Comparison of ENCODE assay signal across 2 cellular contexts in the genomic region with DNA sequence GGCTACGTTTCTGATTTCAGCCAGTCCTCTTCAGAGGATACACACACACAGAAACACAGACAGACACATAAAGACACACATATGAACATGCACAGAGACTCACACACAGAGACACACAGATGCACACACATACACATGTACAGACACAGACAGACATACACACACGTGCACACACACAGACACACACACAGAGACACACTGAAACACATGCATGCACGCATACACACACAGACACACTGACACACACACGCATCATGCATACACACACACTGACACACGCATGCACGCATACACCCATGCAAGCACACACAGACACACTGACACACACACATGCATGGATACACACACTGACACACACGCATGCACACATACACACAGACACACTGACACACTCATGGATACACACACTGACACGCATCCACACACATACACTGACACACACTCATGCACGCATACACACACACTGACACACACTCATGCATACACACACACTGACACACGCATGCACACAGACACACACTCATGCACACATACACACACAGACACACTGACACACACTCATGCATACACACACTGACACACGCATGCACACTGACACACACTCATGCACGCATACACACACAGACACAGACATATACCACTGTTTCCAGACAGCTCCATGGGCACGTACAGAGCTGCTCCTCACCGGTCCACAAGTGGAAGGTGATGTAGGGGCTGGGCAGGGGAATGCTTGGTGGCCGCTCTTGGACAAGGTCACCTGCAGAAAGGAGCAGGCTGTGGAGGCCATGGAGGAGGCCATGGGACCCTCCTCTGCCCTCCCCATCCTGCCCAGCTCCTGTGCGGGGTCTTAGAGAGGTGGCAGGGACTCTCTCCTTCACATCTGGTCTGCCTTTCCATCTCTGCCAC.
TF ChIP-seq lines count a peak whose summit lies in the region.

No MANE protein-coding gene starts in this region.

TF ChIP-seq in IMR-90, 13 proteins besides CTCF, POLR2A, EP300 and RAD21:
- TF ChIP-seq FOS (IDR thresholded peaks at IDR 0.05; ENCODE audit: low read depth, low read length) (no peak), MAFK (IDR thresholded peaks at IDR 0.05; ENCODE audit: low read depth, low read length) (no peak), RCOR1 (IDR thresholded peaks at IDR 0.05; ENCODE audit: insufficient replicate concordance, low read length) (no peak), RFX5 (IDR thresholded peaks at IDR 0.05; ENCODE audit: low read depth, low read length) (no peak), MAZ (IDR thresholded peaks at IDR 0.05; ENCODE audit: borderline replicate concordance, low read depth, low read length) (no peak), SMC3 (IDR thresholded peaks at IDR 0.05; ENCODE audit: low read depth, low read length) (no peak), CHD1 (IDR thresholded peaks at IDR 0.05; ENCODE audit: low read depth, low read length) (no peak), BHLHE40 (IDR thresholded peaks at IDR 0.05; ENCODE audit: low read depth, low read length) (no peak), MXI1 (IDR thresholded peaks at IDR 0.05; ENCODE audit: borderline replicate concordance, low read depth, low read length) (no peak), NFE2L2 (IDR thresholded peaks at IDR 0.05; ENCODE audit: low read depth, low read length) (no peak)
- TF ChIP-seq, protein P1, sequence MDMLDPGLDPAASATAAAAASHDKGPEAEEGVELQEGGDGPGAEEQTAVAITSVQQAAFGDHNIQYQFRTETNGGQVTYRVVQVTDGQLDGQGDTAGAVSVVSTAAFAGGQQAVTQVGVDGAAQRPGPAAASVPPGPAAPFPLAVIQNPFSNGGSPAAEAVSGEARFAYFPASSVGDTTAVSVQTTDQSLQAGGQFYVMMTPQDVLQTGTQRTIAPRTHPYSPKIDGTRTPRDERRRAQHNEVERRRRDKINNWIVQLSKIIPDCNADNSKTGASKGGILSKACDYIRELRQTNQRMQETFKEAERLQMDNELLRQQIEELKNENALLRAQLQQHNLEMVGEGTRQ (IDR thresholded peaks at IDR 0.05; ENCODE audit: low read depth, low read length), result no peak
- TF ChIP-seq, protein P2, sequence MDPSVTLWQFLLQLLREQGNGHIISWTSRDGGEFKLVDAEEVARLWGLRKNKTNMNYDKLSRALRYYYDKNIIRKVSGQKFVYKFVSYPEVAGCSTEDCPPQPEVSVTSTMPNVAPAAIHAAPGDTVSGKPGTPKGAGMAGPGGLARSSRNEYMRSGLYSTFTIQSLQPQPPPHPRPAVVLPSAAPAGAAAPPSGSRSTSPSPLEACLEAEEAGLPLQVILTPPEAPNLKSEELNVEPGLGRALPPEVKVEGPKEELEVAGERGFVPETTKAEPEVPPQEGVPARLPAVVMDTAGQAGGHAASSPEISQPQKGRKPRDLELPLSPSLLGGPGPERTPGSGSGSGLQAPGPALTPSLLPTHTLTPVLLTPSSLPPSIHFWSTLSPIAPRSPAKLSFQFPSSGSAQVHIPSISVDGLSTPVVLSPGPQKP (IDR thresholded peaks at IDR 0.05; ENCODE audit: borderline replicate concordance, low read depth, low read length), result no peak

TF ChIP-seq in H1, 55 proteins besides CTCF, POLR2A, EP300 and RAD21:
- TF ChIP-seq SIRT6 (IDR thresholded peaks at IDR 0.05; ENCODE audit: low read length), result no peak
- no peak for TF ChIP-seq TCF12 (IDR thresholded peaks at IDR 0.05; ENCODE audit: low read depth, low read length)
- no peak for TF ChIP-seq FOSL1 (IDR thresholded peaks at IDR 0.05; ENCODE audit: insufficient read depth, low read depth, low read length)
- TF ChIP-seq ZNF274 (IDR thresholded peaks at IDR 0.05; ENCODE audit: borderline replicate concordance, extremely low read depth, low read length), result no peak
- TF ChIP-seq SIX5 (IDR thresholded peaks at IDR 0.05; ENCODE audit: low read depth, low read length), result no peak
- no peak for TF ChIP-seq E2F6 (IDR thresholded peaks at IDR 0.05)
- TF ChIP-seq CHD2 (IDR thresholded peaks at IDR 0.05; ENCODE audit: low read length), result no peak
- no peak for TF ChIP-seq GABPA (IDR thresholded peaks at IDR 0.05; ENCODE audit: borderline replicate concordance, insufficient read depth, low read length)
- no peak for TF ChIP-seq CBX5 (IDR thresholded peaks at IDR 0.05; ENCODE audit: low read depth, low read length)
- TF ChIP-seq NRF1 (IDR thresholded peaks at IDR 0.05; ENCODE audit: low read depth, low read length), result no peak
- no peak for TF ChIP-seq SP4 (IDR thresholded peaks at IDR 0.05; ENCODE audit: low read length)
- TF ChIP-seq SP2 (IDR thresholded peaks at IDR 0.05; ENCODE audit: low read length), result no peak
- no peak for TF ChIP-seq TAF1 (IDR thresholded peaks at IDR 0.05; ENCODE audit: low read depth, low read length)
TF ChIP-seq in H1: peak in this region for 0.
